ENCODE assay signal across 17 cellular contexts in genomic region chr11:122785156-122785605, GRCh38. TPM values are rescaled to one million over a fixed set of nuclear protein-coding genes. Genes with fewer than 3 reads are reported as not detected.
DNase-seq lines count a peak whose midpoint lies in the region; FAIRE-seq and TF ChIP-seq lines count a peak whose summit lies in the region.
"Had no signal": no experiment of that assay in that cellular context is flagged by ENCODE, and none has a peak within 500 bp of the region (broad histone marks: within the 10 kb centered on the region; RNA-seq: fewer than 3 reads in every experiment).

No MANE protein-coding gene starts in this region.

- TF ChIP-seq CTCF in Caco-2 (IDR thresholded peaks at IDR 0.05; ENCODE audit: insufficient read depth in 1 of 2, low read depth in 1 of 2, low read length in 1 of 2, severe bottlenecking in 1 of 2, unreplicated experiment in 1 of 2) (peak; percentile 17 to 20), astrocyte (IDR thresholded peaks at IDR 0.05; ENCODE audit: insufficient read depth, low read depth, low read length) (no peak), fibroblast of villous mesenchyme (IDR thresholded peaks at IDR 0.05; ENCODE audit: insufficient read depth, low read depth, low read length) (no peak), mesothelial cell of epicardium (IDR thresholded peaks at IDR 0.05; ENCODE audit: unreplicated experiment) (no peak)

- H3K4me3 Mint-ChIP-seq in Caco-2 (ENCODE audit: unreplicated experiment) (peak overlapping the region; percentile 59), astrocyte (ENCODE audit: unreplicated experiment) (no peak overlapping the region), mesothelial cell of epicardium (no peak overlapping the region)
- H3K4me3 Mint-ChIP-seq: activated CD4-positive, alpha-beta T cell treated with anti-CD3 and anti-CD28 coated beads, Interleukin-2, amount 10 ng/mL, durations not matched to agents 7 days and 5 days; CD4-positive, alpha-beta memory T cell had no signal

- H3K9me3 ChIP-seq in Caco-2 (no peaks in the 10 kb centered on the region), astrocyte (ENCODE audit: insufficient read depth, low read depth, low read length) (no peaks in the 10 kb centered on the region), skeletal muscle satellite cell (replicated peaks; ENCODE audit: low read length) (no peaks in the 10 kb centered on the region)
- H3K9me3 ChIP-seq: sigmoid colon had no signal

- TF ChIP-seq POLR2A in GM12892 (IDR thresholded peaks at IDR 0.05; ENCODE audit: low read depth, low read length) = no peak

- H3K9me3 Mint-ChIP-seq in Caco-2 (ENCODE audit: unreplicated experiment) (no peaks in the 10 kb centered on the region), astrocyte (ENCODE audit: unreplicated experiment) (no peaks in the 10 kb centered on the region), mesothelial cell of epicardium (no peaks in the 10 kb centered on the region)
- H3K9me3 Mint-ChIP-seq: activated CD4-positive, alpha-beta T cell treated with anti-CD3 and anti-CD28 coated beads, Interleukin-2, amount 10 ng/mL, durations not matched to agents 7 days and 5 days; CD4-positive, alpha-beta memory T cell had no signal

- DNase-seq in Caco-2 (peak; percentile 71 to 86), astrocyte (ENCODE audit: low read depth) (no peak), fibroblast of villous mesenchyme (ENCODE audit: low read depth) (peak; percentile 29), mesothelial cell of epicardium (ENCODE audit: low spot score in 2 of 2, unreplicated experiment in 2 of 2) (no peak), amygdala (lab: John Stamatoyannopoulos, UW) (no peak), activated gamma-delta T cell (lab: John Stamatoyannopoulos, UW) (no peak), GM12892 (ENCODE audit: insufficient read length) (no peak)
- DNase-seq: activated CD4-positive, alpha-beta T cell treated with anti-CD3 and anti-CD28 coated beads, Interleukin-2, amount 10 ng/mL, durations not matched to agents 7 days and 5 days; activated T-cell treated with anti-CD3 and anti-CD28 coated beads, Interleukin-2, amount 50 U/mL, for 48 hours; CD4-positive, alpha-beta memory T cell; left ventricle myocardium superior; SHP77; stimulated activated CD4-positive, alpha-beta T cell treated with anti-CD3 and anti-CD28 coated beads, Interleukin-4, amount 100 ng/mL, for 4 hours had no signal

- H3K27ac Mint-ChIP-seq in Caco-2 (ENCODE audit: unreplicated experiment) (peak overlapping the region; percentile 49), astrocyte (ENCODE audit: unreplicated experiment) (no peak overlapping the region), mesothelial cell of epicardium (no peak overlapping the region)
- H3K27ac Mint-ChIP-seq: activated CD4-positive, alpha-beta T cell treated with anti-CD3 and anti-CD28 coated beads, Interleukin-2, amount 10 ng/mL, durations not matched to agents 7 days and 5 days had no signal

- H3K4me1 Mint-ChIP-seq in Caco-2 (ENCODE audit: low read depth, unreplicated experiment) (peaks cover 27% of the 10 kb centered on the region), astrocyte (ENCODE audit: low read depth, unreplicated experiment) (peaks cover 21% of the 10 kb centered on the region), mesothelial cell of epicardium (peaks cover 11% of the 10 kb centered on the region)
- H3K4me1 Mint-ChIP-seq: activated CD4-positive, alpha-beta T cell treated with anti-CD3 and anti-CD28 coated beads, Interleukin-2, amount 10 ng/mL, durations not matched to agents 7 days and 5 days had no signal

- peak overlapping the region; percentile 39 for H3K4me2 ChIP-seq in astrocyte (ENCODE audit: low read length)
- H3K4me2 ChIP-seq in skeletal muscle satellite cell (ENCODE audit: low read length) = peak overlapping the region; percentile 46

- H3K36me3 Mint-ChIP-seq in Caco-2 (ENCODE audit: insufficient read depth, unreplicated experiment) = peaks cover 11% of the 10 kb centered on the region
- peaks cover 13% of the 10 kb centered on the region for H3K36me3 Mint-ChIP-seq in astrocyte (ENCODE audit: low read depth, unreplicated experiment)
- H3K36me3 Mint-ChIP-seq in mesothelial cell of epicardium = no peaks in the 10 kb centered on the region

- H3K9ac ChIP-seq in astrocyte (ENCODE audit: low read length) (peak overlapping the region; percentile 42), skeletal muscle satellite cell (ENCODE audit: low read depth, low read length) (peak overlapping the region; percentile 60)

- H3K79me2 ChIP-seq in astrocyte (ENCODE audit: insufficient read depth, low read length) = no peaks in the 10 kb centered on the region

- H3K27me3 ChIP-seq in Caco-2 (replicated peaks; ENCODE audit: control insufficient read depth, insufficient read depth, low read length) = no peaks in the 10 kb centered on the region
- no peaks in the 10 kb centered on the region for H3K27me3 ChIP-seq in astrocyte (ENCODE audit: insufficient read depth, low read length)
- H3K27me3 ChIP-seq in skeletal muscle satellite cell (ENCODE audit: control insufficient read depth, insufficient read depth, low read length) = no peaks in the 10 kb centered on the region
- H3K27me3 ChIP-seq: sigmoid colon had no signal

- H3K4me1 ChIP-seq in Caco-2 = peaks cover 19% of the 10 kb centered on the region
- peaks cover 23% of the 10 kb centered on the region for H3K4me1 ChIP-seq in astrocyte (ENCODE audit: insufficient read depth, low read length)
- peaks cover 50% of the 10 kb centered on the region for H3K4me1 ChIP-seq in skeletal muscle satellite cell (ENCODE audit: control insufficient read depth, insufficient read depth, low read length)

- H3K27me3 Mint-ChIP-seq in Caco-2 (ENCODE audit: insufficient read depth, unreplicated experiment) = no peaks in the 10 kb centered on the region
- H3K27me3 Mint-ChIP-seq in astrocyte (ENCODE audit: low read depth, unreplicated experiment) = no peaks in the 10 kb centered on the region
- peaks cover 3% of the 10 kb centered on the region for H3K27me3 Mint-ChIP-seq in mesothelial cell of epicardium (ENCODE audit: low read depth)
- H3K27me3 Mint-ChIP-seq: activated CD4-positive, alpha-beta T cell treated with anti-CD3 and anti-CD28 coated beads, Interleukin-2, amount 10 ng/mL, durations not matched to agents 7 days and 5 days; CD4-positive, alpha-beta memory T cell had no signal

- POLR2A ChIA-PET in Caco-2 (lab: Charles Lee) = no interaction called here

- intact Hi-C loops in Caco-2 (cut with micrococcal nuclease; ENCODE audit: unreplicated experiment) = loop anchor here (1.0 to 2.0 kb wide), 2 partner anchors 58 to 205 kb away; no protein-coding TSS in a partner anchor

- H3K36me3 ChIP-seq in Caco-2 (ENCODE audit: control insufficient read depth, insufficient read depth, low read length) = no peaks in the 10 kb centered on the region
- H3K36me3 ChIP-seq in astrocyte (ENCODE audit: insufficient read depth, low read length) = peaks cover 36% of the 10 kb centered on the region
- peaks cover 54% of the 10 kb centered on the region for H3K36me3 ChIP-seq in skeletal muscle satellite cell (ENCODE audit: insufficient read depth, low read length)

- no peak for FAIRE-seq in astrocyte (lab: Jason Lieb, UNC)
- FAIRE-seq in GM12892 (lab: Jason Lieb, UNC) = no peak

- H3K4me3 ChIP-seq in Caco-2 (ENCODE audit: low read depth, low read length) (no peak overlapping the region), astrocyte (ENCODE audit: insufficient read depth, low read depth, low read length) (no peak overlapping the region), fibroblast of villous mesenchyme (ENCODE audit: low read depth, low read length) (no peak overlapping the region), skeletal muscle satellite cell (ENCODE audit: low read length) (no peak overlapping the region)
- H3K4me3 ChIP-seq: sigmoid colon had no signal

- BruUV-seq in Caco-2 (replicated peaks; lab: Mats Ljungman, UMichigan) = no TSS peak

- no peaks in the 10 kb centered on the region for H4K20me1 ChIP-seq in astrocyte (ENCODE audit: insufficient read depth, low read length)

- H3K27ac ChIP-seq in astrocyte (ENCODE audit: low read depth, low read length) = peak overlapping the region; percentile 88

- CTCF ChIA-PET in Caco-2 (lab: Charles Lee) = interaction anchor here (0.9 to 2.3 kb wide), 6 partner anchors 67 to 156 kb away, joined by 4 to 15 read pairs (median 6); partner anchors contain the start of gene UBASH3B

- H2AFZ ChIP-seq in astrocyte (ENCODE audit: low read depth, low read length) = no peak overlapping the region

RNA-seq across cellular contexts. Expression of gene CRTAM, which starts 53.1 kb away (rescaled TPM):
- total RNA-seq in Caco-2 (2022) (not detected in 2 replicates), astrocyte (not detected in 2 replicates), fibroblast of villous mesenchyme (not detected in 2 replicates), mesothelial cell of epicardium (not detected in 3 replicates)
- 1.1 TPM in 1 of 2 replicates, not detected in the other for total RNA-seq in skeletal muscle satellite cell (2012; rRNA removed)
- polyA plus RNA-seq in GM12892 (2012; ENCODE audit: missing spikeins) = not detected
- total RNA-seq: A673, H4, left ventricle myocardium superior had no signal

Comparison
In these comparisons a context has a peak if more than half of its experiments do, and no peak if none do; other contexts are left out.
1. DNase-seq: peak in Caco-2 (2 of 2) and fibroblast of villous mesenchyme (single experiment); none in astrocyte (single experiment), mesothelial cell of epicardium (0 of 2), amygdala (0 of 56), activated gamma-delta T cell (single experiment) and GM12892 (single experiment).
2. CTCF ChIP-seq: peak in Caco-2 (2 of 2); none in astrocyte (single experiment), fibroblast of villous mesenchyme (single experiment) and mesothelial cell of epicardium (single experiment).